In the genomic region with DNA sequence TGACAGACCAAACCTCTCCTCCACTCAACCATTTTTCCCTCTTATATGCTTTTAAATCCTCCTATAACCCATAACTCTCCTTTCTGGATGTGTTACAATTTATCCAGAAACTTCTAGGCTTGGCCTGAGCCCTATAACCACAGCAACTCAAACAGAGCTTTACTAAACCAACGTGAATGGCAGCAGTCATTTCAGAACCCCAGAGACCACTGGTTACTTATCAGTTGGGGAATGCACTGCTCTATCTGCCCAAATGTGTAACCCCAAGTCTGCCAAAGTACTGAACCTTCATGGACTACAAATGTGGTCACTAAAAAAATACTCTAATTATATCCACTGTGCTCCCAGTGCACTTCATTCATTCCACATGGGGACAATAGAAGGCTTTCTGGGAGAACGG, we compare ENCODE assay signal across 1 cellular context.
TF ChIP-seq lines count a peak whose summit lies in the region.

No MANE protein-coding gene starts in this region.

TF ChIP-seq in GM12878, 131 proteins besides CTCF, POLR2A, EP300 and RAD21:
- TF ChIP-seq, protein P1, sequence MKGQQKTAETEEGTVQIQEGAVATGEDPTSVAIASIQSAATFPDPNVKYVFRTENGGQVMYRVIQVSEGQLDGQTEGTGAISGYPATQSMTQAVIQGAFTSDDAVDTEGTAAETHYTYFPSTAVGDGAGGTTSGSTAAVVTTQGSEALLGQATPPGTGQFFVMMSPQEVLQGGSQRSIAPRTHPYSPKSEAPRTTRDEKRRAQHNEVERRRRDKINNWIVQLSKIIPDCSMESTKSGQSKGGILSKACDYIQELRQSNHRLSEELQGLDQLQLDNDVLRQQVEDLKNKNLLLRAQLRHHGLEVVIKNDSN (IDR thresholded peaks at IDR 0.05; ENCODE audit: borderline replicate concordance, extremely low read length, insufficient read depth, low read depth, low read length) = no peak
- TF ChIP-seq NFYA (IDR thresholded peaks at IDR 0.05; ENCODE audit: borderline replicate concordance, low read depth, low read length) (no peak), GABPA (IDR thresholded peaks at IDR 0.05; ENCODE audit: low read depth) (no peak), CUX1 (IDR thresholded peaks at IDR 0.05; ENCODE audit: insufficient replicate concordance, low read depth, low read length) (no peak), PML (IDR thresholded peaks at IDR 0.05; ENCODE audit: low read length) (no peak), STAT1 (conservative IDR thresholded peaks at IDR 0.05) (no peak), KAT2A (conservative IDR thresholded peaks at IDR 0.05; ENCODE audit: control insufficient read depth, low read depth, low read length) (no peak), BACH1 (IDR thresholded peaks at IDR 0.05; ENCODE audit: borderline replicate concordance) (no peak), KLF5 (IDR thresholded peaks at IDR 0.05; ENCODE audit: partially characterized antibody) (no peak)
TF ChIP-seq in GM12878: peak in this region for 0.
